ENCODE assay signal across 1 cellular context in genomic region chr7:155533827-155534690, GRCh38.
TF ChIP-seq lines count a peak whose summit lies in the region.

No MANE protein-coding gene starts in this region.

TF ChIP-seq in HEK293, 187 proteins besides CTCF, POLR2A, EP300 and RAD21 (continued from another document and continues in another):
- TF ChIP-seq ZNF704 (tag by site-specific recombination; IDR thresholded peaks at IDR 0.05) (no peak), ZNF292 (tag by site-specific recombination; IDR thresholded peaks at IDR 0.05; ENCODE audit: borderline replicate concordance, low read depth) (no peak), ZNF404 (tag by site-specific recombination; IDR thresholded peaks at IDR 0.05) (no peak), ZNF558 (tag by site-specific recombination; IDR thresholded peaks at IDR 0.05) (no peak), ZNF132 (tag by site-specific recombination; IDR thresholded peaks at IDR 0.05; ENCODE audit: borderline replicate concordance) (no peak), BCL11A (tag by site-specific recombination; IDR thresholded peaks at IDR 0.05; ENCODE audit: low read depth) (no peak), ZNF623 (tag by site-specific recombination; IDR thresholded peaks at IDR 0.05) (no peak), ZFP69B (tag by site-specific recombination; IDR thresholded peaks at IDR 0.05) (peak; percentile 44; the same call in 1 of the 2 replicates), PRDM6 (tag by site-specific recombination; IDR thresholded peaks at IDR 0.05) (0 out of 2 replicates have a peak, but pooled peaks have one; percentile 28), ZNF792 (tag by site-specific recombination; IDR thresholded peaks at IDR 0.05) (no peak), ZFP3 (tag by site-specific recombination; IDR thresholded peaks at IDR 0.05; ENCODE audit: low read depth) (no peak), ZNF174 (tag by site-specific recombination; IDR thresholded peaks at IDR 0.05) (no peak), REPIN1 (tag by site-specific recombination; IDR thresholded peaks at IDR 0.05; ENCODE audit: low read depth) (no peak), ZNF658 (tag by site-specific recombination; IDR thresholded peaks at IDR 0.05) (no peak), ZNF449 (tag by site-specific recombination; IDR thresholded peaks at IDR 0.05) (no peak), ZNF157 (tag by site-specific recombination; IDR thresholded peaks at IDR 0.05) (no peak), ZBTB17 (tag by site-specific recombination; IDR thresholded peaks at IDR 0.05) (no peak), ZNF239 (tag by site-specific recombination; IDR thresholded peaks at IDR 0.05) (no peak), ZBTB44 (tag by site-specific recombination; IDR thresholded peaks at IDR 0.05) (no peak), SALL2 (tag by site-specific recombination; IDR thresholded peaks at IDR 0.05; ENCODE audit: borderline replicate concordance) (no peak), ZNF621 (tag by site-specific recombination; IDR thresholded peaks at IDR 0.05) (no peak), HOXA7 (CRISPR knock-in tag; IDR thresholded peaks at IDR 0.05; ENCODE audit: borderline replicate concordance) (no peak), ZSCAN5A (tag by site-specific recombination; IDR thresholded peaks at IDR 0.05) (no peak), ZNF692 (tag by site-specific recombination; IDR thresholded peaks at IDR 0.05) (peak; percentile 67; the same call in 1 of the 2 replicates), KLF17 (tag by site-specific recombination; IDR thresholded peaks at IDR 0.05) (no peak), TRIM28 (IDR thresholded peaks at IDR 0.05; ENCODE audit: borderline replicate concordance, low read length) (no peak), GLI4 (tag by site-specific recombination; IDR thresholded peaks at IDR 0.05) (0 out of 2 replicates have a peak, but pooled peaks have one; percentile 18), ZBTB49 (tag by site-specific recombination; IDR thresholded peaks at IDR 0.05; ENCODE audit: low read depth) (no peak), ZSCAN16 (tag by site-specific recombination; IDR thresholded peaks at IDR 0.05) (no peak), KLF1 (tag by site-specific recombination; IDR thresholded peaks at IDR 0.05) (no peak), ZBTB10 (tag by site-specific recombination; IDR thresholded peaks at IDR 0.05) (0 out of 2 replicates have a peak, but pooled peaks have one; percentile 6), KLF9 (tag by site-specific recombination; IDR thresholded peaks at IDR 0.05; ENCODE audit: low read depth) (peak; percentile 10; the same call in 1 of the 2 replicates), KLF16 (tag by site-specific recombination; IDR thresholded peaks at IDR 0.05) (0 out of 2 replicates have a peak, but pooled peaks have one; percentile 37), ZNF184 (tag by site-specific recombination; IDR thresholded peaks at IDR 0.05) (no peak), ZNF324 (tag by site-specific recombination; IDR thresholded peaks at IDR 0.05) (no peak), ZNF843 (tag by site-specific recombination; IDR thresholded peaks at IDR 0.05) (no peak), ZBTB26 (tag by site-specific recombination; optimal IDR thresholded peaks at IDR 0.05) (peak; percentile 17), ZNF654 (tag by site-specific recombination; IDR thresholded peaks at IDR 0.05; ENCODE audit: low read depth) (peak; percentile 68), YY2 (tag by site-specific recombination; IDR thresholded peaks at IDR 0.05) (no peak), ZNF473 (tag by site-specific recombination; IDR thresholded peaks at IDR 0.05) (no peak), YY1 (tag by site-specific recombination; IDR thresholded peaks at IDR 0.05) (peak; percentile 25; the same call in 1 of the 2 replicates), ZNF677 (tag by site-specific recombination; IDR thresholded peaks at IDR 0.05) (no peak), MYNN (tag by site-specific recombination; IDR thresholded peaks at IDR 0.05; ENCODE audit: borderline replicate concordance) (no peak), PRDM1 (tag by site-specific recombination; IDR thresholded peaks at IDR 0.05) (no peak), ZNF394 (tag by site-specific recombination; IDR thresholded peaks at IDR 0.05; ENCODE audit: borderline replicate concordance) (0 out of 2 replicates have a peak, but pooled peaks have one; percentile 24), ZBTB8A (tag by site-specific recombination; IDR thresholded peaks at IDR 0.05) (0 out of 2 replicates have a peak, but pooled peaks have one; percentile 35), ZNF529 (tag by site-specific recombination; IDR thresholded peaks at IDR 0.05; ENCODE audit: insufficient replicate concordance) (no peak), ZSCAN23 (tag by site-specific recombination; IDR thresholded peaks at IDR 0.05) (no peak), ZNF16 (tag by site-specific recombination; IDR thresholded peaks at IDR 0.05; ENCODE audit: low read depth) (no peak), ZNF610 (tag by site-specific recombination; IDR thresholded peaks at IDR 0.05; ENCODE audit: borderline replicate concordance) (no peak), ZNF138 (tag by site-specific recombination; IDR thresholded peaks at IDR 0.05; ENCODE audit: borderline replicate concordance) (no peak), ZNF501 (tag by site-specific recombination; IDR thresholded peaks at IDR 0.05) (0 out of 2 replicates have a peak, but pooled peaks have one; percentile 53), ZFP41 (tag by site-specific recombination; IDR thresholded peaks at IDR 0.05; ENCODE audit: borderline replicate concordance) (no peak)
